In the genomic region with DNA sequence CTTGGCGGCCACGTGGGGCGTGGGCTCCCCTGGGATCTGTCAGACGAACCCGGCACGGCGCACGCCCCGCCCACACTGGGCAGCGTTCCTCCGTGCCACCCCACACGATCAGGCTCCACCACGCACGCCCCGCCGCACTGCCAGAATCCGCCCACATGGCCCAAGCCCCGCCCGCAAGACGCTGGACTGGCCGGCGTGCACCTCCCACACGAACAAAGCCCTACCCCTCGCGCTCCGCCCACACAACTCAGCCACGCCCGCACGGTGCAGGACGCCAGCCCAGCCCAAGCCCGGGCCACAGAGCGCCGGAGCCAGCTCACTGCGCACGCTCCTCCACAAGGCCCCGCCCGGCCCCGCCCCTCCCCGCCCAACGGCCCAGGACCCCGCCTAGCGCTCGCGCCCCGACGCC, we compare ENCODE assay signal across 1 cellular context.
TF ChIP-seq lines count a peak whose summit lies in the region.

No MANE protein-coding gene starts in this region.

TF ChIP-seq in HepG2, 621 proteins besides CTCF, POLR2A, EP300 and RAD21 (continued from another document):
- TF ChIP-seq, protein P1, sequence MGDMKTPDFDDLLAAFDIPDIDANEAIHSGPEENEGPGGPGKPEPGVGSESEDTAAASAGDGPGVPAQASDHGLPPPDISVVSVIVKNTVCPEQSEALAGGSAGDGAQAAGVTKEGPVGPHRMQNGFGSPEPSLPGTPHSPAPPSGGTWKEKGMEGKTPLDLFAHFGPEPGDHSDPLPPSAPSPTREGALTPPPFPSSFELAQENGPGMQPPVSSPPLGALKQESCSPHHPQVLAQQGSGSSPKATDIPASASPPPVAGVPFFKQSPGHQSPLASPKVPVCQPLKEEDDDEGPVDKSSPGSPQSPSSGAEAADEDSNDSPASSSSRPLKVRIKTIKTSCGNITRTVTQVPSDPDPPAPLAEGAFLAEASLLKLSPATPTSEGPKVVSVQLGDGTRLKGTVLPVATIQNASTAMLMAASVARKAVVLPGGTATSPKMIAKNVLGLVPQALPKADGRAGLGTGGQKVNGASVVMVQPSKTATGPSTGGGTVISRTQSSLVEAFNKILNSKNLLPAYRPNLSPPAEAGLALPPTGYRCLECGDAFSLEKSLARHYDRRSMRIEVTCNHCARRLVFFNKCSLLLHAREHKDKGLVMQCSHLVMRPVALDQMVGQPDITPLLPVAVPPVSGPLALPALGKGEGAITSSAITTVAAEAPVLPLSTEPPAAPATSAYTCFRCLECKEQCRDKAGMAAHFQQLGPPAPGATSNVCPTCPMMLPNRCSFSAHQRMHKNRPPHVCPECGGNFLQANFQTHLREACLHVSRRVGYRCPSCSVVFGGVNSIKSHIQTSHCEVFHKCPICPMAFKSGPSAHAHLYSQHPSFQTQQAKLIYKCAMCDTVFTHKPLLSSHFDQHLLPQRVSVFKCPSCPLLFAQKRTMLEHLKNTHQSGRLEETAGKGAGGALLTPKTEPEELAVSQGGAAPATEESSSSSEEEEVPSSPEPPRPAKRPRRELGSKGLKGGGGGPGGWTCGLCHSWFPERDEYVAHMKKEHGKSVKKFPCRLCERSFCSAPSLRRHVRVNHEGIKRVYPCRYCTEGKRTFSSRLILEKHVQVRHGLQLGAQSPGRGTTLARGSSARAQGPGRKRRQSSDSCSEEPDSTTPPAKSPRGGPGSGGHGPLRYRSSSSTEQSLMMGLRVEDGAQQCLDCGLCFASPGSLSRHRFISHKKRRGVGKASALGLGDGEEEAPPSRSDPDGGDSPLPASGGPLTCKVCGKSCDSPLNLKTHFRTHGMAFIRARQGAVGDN (CRISPR knock-in tag; IDR thresholded peaks at IDR 0.05), result peak; percentile 80
